In the genomic region with DNA sequence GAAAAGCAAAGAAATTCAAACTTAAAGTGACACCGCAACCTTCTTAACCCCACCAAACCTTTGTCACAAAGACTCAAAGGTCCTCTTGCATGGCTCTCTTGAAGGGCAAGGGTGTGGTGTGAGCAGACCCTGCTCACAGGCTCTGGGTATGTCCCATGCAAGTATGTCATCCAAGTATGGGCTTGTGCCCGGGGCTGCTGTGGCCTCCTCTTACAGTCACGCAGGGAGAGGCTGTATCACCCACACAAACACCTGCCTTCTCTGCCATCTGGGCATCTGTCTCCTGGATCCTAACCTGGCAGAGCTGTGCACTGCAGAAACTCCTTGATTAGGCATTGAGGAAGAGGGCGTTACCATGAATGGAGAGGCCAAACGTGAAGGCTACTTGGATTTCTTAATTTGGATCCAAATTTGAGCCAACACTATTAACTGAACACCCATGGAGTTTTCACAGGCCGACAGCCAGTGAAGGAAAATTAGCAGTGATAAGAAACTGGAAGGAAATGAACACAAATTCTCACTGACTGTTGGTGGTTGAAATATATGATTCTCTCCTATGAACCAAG, we compare ENCODE assay signal across 23 cellular contexts.
DNase-seq lines count a peak whose midpoint lies in the region; ATAC-seq and TF ChIP-seq lines count a peak whose summit lies in the region.
"Had no signal": no experiment of that assay in that cellular context is flagged by ENCODE, and none has a peak within 500 bp of the region (broad histone marks: within the 10 kb centered on the region; RNA-seq: fewer than 3 reads in every experiment).

No MANE protein-coding gene starts in this region.

- no peaks in the 10 kb centered on the region; the same call in 1 of the 2 replicates for H3K9me3 Mint-ChIP-seq in HFFc6
- no peaks in the 10 kb centered on the region for H3K9me3 Mint-ChIP-seq in activated CD8-positive, alpha-beta T cell treated with anti-CD3 and anti-CD28 coated beads, Interleukin-2, amount 10 ng/mL, durations not matched to agents 7 days and 5 days (ENCODE audit: insufficient read depth)
- H3K9me3 Mint-ChIP-seq: CD4-positive, alpha-beta T cell; naive B cell had no signal

- 73% methylated on average over 6 of the region's 6 CpGs for WGBS in esophagus muscularis mucosa
- WGBS in body of pancreas, 2 donors: 71 to 81% methylated on average over 6 of the region's 6 CpGs

- peaks cover 14 to 62% (median 19%) of the 10 kb centered on the region in 4 donors for H3K36me3 ChIP-seq in esophagus muscularis mucosa
- no peaks in the 10 kb centered on the region for H3K36me3 ChIP-seq in body of pancreas (replicated peaks in 1 of 2; ENCODE audit: insufficient read depth in 1 of 2, low read depth in 2 of 2)

- DNase-seq in DMS 273 (lab: John Stamatoyannopoulos, UW; ENCODE audit: unreplicated experiment) (peak; percentile 7), DMS 273 treated with DMSO at 0.1 percent for 48 hours (lab: John Stamatoyannopoulos, UW) (no peak), HFFc6 (no peak), esophagus muscularis mucosa (ENCODE audit: extremely low spot score) (no peak), sciatic nerve (ENCODE audit: low spot score) (no peak), body of pancreas (no peak), NCI-H2107 (lab: John Stamatoyannopoulos, UW) (no peak)
- no peak for DNase-seq in activated CD8-positive, alpha-beta T cell treated with anti-CD3 and anti-CD28 coated beads, Interleukin-2, amount 10 ng/mL, durations not matched to agents 7 days and 5 days
- DNase-seq: activated naive CD4-positive, alpha-beta T cell treated with Interleukin-2 at 50 U/mL for 16 hours; activated T-cell treated with anti-CD3 and anti-CD28 coated beads, Interleukin-2, amount 50 U/mL, for 48 hours; amniotic stem cell; caudate nucleus; CD4-positive, alpha-beta T cell; heart left ventricle; left cardiac atrium; mesendoderm; naive B cell; NCI-H524 treated with DMSO at 0.1 percent for 48 hours; nucleus accumbens; stimulated activated CD4-positive, alpha-beta T cell treated with anti-CD3 and anti-CD28 coated beads, Interleukin-4, amount 100 ng/mL, for 4 hours; stimulated activated naive CD4-positive, alpha-beta T cell; upper lobe of left lung had no signal

- peak overlapping the region; percentile 56 for H3K27ac Mint-ChIP-seq in HFFc6
- no peak overlapping the region for H3K27ac Mint-ChIP-seq in activated CD8-positive, alpha-beta T cell treated with anti-CD3 and anti-CD28 coated beads, Interleukin-2, amount 10 ng/mL, durations not matched to agents 7 days and 5 days
- H3K27ac Mint-ChIP-seq: CD4-positive, alpha-beta T cell; naive B cell had no signal

- no peak for TF ChIP-seq EP300 in esophagus muscularis mucosa (IDR thresholded peaks at IDR 0.05)

- H3K9me3 ChIP-seq in esophagus muscularis mucosa (no peaks in the 10 kb centered on the region), body of pancreas (no peaks in the 10 kb centered on the region)
- H3K9me3 ChIP-seq: heart left ventricle, upper lobe of left lung had no signal

- peaks cover 16% of the 10 kb centered on the region for H3K27me3 Mint-ChIP-seq in HFFc6 (ENCODE audit: insufficient read depth)
- H3K27me3 Mint-ChIP-seq in activated CD8-positive, alpha-beta T cell treated with anti-CD3 and anti-CD28 coated beads, Interleukin-2, amount 10 ng/mL, durations not matched to agents 7 days and 5 days (ENCODE audit: low read depth): peaks cover 2% of the 10 kb centered on the region
- H3K27me3 Mint-ChIP-seq: CD4-positive, alpha-beta T cell; naive B cell had no signal

- H3K4me1 ChIP-seq in esophagus muscularis mucosa: peaks cover 0 to 28% (median 16%) of the 10 kb centered on the region in 4 donors
- H3K4me1 ChIP-seq in body of pancreas: no peaks in the 10 kb centered on the region
- H3K4me1 ChIP-seq: upper lobe of left lung had no signal

- POLR2A ChIA-PET in activated CD8-positive, alpha-beta T cell treated with anti-CD3 and anti-CD28 coated beads, Interleukin-2, amount 10 ng/mL, durations not matched to agents 7 days and 5 days (lab: Charles Lee): no interaction called here

- CTCF ChIA-PET in activated CD8-positive, alpha-beta T cell treated with anti-CD3 and anti-CD28 coated beads, Interleukin-2, amount 10 ng/mL, durations not matched to agents 7 days and 5 days (lab: Charles Lee): no interaction called here

- H3K36me3 Mint-ChIP-seq in HFFc6 (ENCODE audit: low read depth): peaks cover 73% of the 10 kb centered on the region
- H3K36me3 Mint-ChIP-seq in activated CD8-positive, alpha-beta T cell treated with anti-CD3 and anti-CD28 coated beads, Interleukin-2, amount 10 ng/mL, durations not matched to agents 7 days and 5 days (ENCODE audit: low read depth): no peaks in the 10 kb centered on the region
- H3K36me3 Mint-ChIP-seq: naive B cell had no signal

- H3K4me3 Mint-ChIP-seq in HFFc6: no peak overlapping the region
- H3K4me3 Mint-ChIP-seq in activated CD8-positive, alpha-beta T cell treated with anti-CD3 and anti-CD28 coated beads, Interleukin-2, amount 10 ng/mL, durations not matched to agents 7 days and 5 days: no peak overlapping the region
- H3K4me3 Mint-ChIP-seq: CD4-positive, alpha-beta T cell had no signal

- TF ChIP-seq CTCF in HFFc6 (IDR thresholded peaks at IDR 0.05): no peak
- no peak for TF ChIP-seq CTCF in esophagus muscularis mucosa (IDR thresholded peaks at IDR 0.05)
- TF ChIP-seq CTCF in body of pancreas (IDR thresholded peaks at IDR 0.05): no peak

- H3K4me1 Mint-ChIP-seq in HFFc6 (ENCODE audit: low read depth): peaks cover 74% of the 10 kb centered on the region
- no peaks in the 10 kb centered on the region for H3K4me1 Mint-ChIP-seq in activated CD8-positive, alpha-beta T cell treated with anti-CD3 and anti-CD28 coated beads, Interleukin-2, amount 10 ng/mL, durations not matched to agents 7 days and 5 days (ENCODE audit: low read depth)
- H3K4me1 Mint-ChIP-seq: naive B cell had no signal

- ATAC-seq in sciatic nerve (peak; percentile 40), body of pancreas (no peak)
- ATAC-seq in activated CD8-positive, alpha-beta T cell treated with anti-CD3 and anti-CD28 coated beads, Interleukin-2, amount 10 ng/mL, durations not matched to agents 7 days and 5 days: no peak

- intact Hi-C loops in esophagus muscularis mucosa (cut with DNase I) (loop anchor here (10.0 kb wide), 1 partner anchor 167 kb away; a partner anchor contains a TSS), sciatic nerve (cut with DNase I) (no loop called here), body of pancreas (cut with DNase I) (no loop called here)

- TF ChIP-seq POLR2A in esophagus muscularis mucosa (IDR thresholded peaks at IDR 0.05; ENCODE audit: low read depth): no peak
- TF ChIP-seq POLR2A in body of pancreas (IDR thresholded peaks at IDR 0.05): no peak

- H3K27me3 ChIP-seq in esophagus muscularis mucosa (no peaks in the 10 kb centered on the region), body of pancreas (no peaks in the 10 kb centered on the region)
- H3K27me3 ChIP-seq: heart left ventricle, upper lobe of left lung had no signal

- H3K4me3 ChIP-seq in esophagus muscularis mucosa (no peak overlapping the region), body of pancreas (no peak overlapping the region)
- H3K4me3 ChIP-seq: heart left ventricle, upper lobe of left lung had no signal

- H3K27ac ChIP-seq in esophagus muscularis mucosa (replicated peaks in 1 of 4) (peak overlapping the region; percentile 11 to 28 (median 14)), body of pancreas (no peak overlapping the region)
- H3K27ac ChIP-seq: 22Rv1, upper lobe of left lung had no signal

Comparison
In these comparisons a context has a peak if more than half of its experiments do, and no peak if none do; other contexts are left out.
1. H3K27ac ChIP-seq: peak in esophagus muscularis mucosa (4 of 4); none in body of pancreas (0 of 4).